In the genomic region with DNA sequence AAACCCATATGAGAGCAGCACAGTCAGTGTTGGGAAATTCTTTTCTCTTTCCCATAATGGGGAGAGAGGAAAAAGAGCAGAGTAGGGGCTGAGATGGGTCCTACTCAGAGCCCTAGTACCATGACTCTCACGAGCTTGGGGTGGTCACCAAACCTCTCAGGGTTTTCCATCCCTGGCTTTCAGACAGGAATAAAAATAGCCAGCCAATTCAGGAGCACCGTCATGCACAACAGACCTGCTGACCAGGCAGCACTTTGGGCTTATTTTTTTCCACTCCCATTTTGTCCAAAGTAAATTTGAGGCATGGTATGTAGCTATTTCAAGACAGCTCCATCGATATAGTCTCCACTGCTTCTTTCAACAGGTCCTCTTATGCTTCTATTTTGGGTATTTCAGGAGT, we compare ENCODE assay signal across 20 cellular contexts.
"Had no signal": no experiment of that assay in that cellular context is flagged by ENCODE, and none has a peak within 500 bp of the region (broad histone marks: within the 10 kb centered on the region; RNA-seq: fewer than 3 reads in every experiment).

No MANE protein-coding gene starts in this region.

- ATAC-seq: K562, SK-N-SH treated with all-trans-retinoic acid at 6 μM for 48 hours had no signal

- H3K4me1 ChIP-seq: SJCRH30 had no signal

- H3K27me3 ChIP-seq: SJCRH30 had no signal

- H3K36me3 ChIP-seq: SJCRH30 had no signal

- H3K27ac ChIP-seq: KMS-11, SJCRH30 had no signal

- H3K4me3 Mint-ChIP-seq: IgD-negative memory B cell had no signal

- H3K36me3 Mint-ChIP-seq: IgD-negative memory B cell had no signal

- H3K4me3 ChIP-seq: K562, SJCRH30 had no signal

- H3K9me3 ChIP-seq: SJCRH30 had no signal

- DNase-seq: Kasumi-1, NCI-H1092 treated with DMSO at 0.1 percent for 48 hours, NCI-H1436, NCI-H187, NCI-H2029, NCI-H2081 treated with DMSO at 0.1 percent for 48 hours, NCI-H2171, NCI-H226, NCI-H446, NCI-H510A, NCI-H524 treated with DMSO at 0.1 percent for 48 hours, NCI-H69, NCI-H774, RPMI8226, SHP77 treated with DMSO at 0.1 percent for 48 hours had no signal
